Comparison of ENCODE assay signal across 8 cellular contexts in the genomic region with DNA sequence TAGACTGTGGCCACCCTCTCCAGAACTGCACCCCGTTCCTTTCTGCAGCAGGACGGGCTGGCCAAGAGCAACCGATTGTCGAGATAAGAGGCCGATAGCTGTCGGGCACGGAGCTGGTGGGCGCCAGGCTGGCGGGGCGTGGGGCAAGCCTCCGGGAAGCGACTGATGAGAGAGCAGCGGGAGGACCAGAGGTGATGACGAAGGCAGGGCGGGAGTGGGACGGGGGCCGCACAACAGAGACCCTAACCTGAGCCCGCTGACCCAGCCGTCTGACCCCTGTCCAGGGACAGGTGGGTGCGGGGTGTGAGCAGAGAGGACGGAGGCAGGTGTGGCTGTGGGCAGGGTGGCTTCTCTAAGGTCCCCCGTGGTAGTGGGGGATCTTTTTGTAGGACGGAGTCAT. TPM values are rescaled to one million over a fixed set of nuclear protein-coding genes. Genes with fewer than 3 reads are reported as not detected.
DNase-seq lines count a peak whose midpoint lies in the region; ATAC-seq and TF ChIP-seq lines count a peak whose summit lies in the region.
"Had no signal": no experiment of that assay in that cellular context is flagged by ENCODE, and none has a peak within 500 bp of the region (broad histone marks: within the 10 kb centered on the region; RNA-seq: fewer than 3 reads in every experiment).

No MANE protein-coding gene starts in this region.

- intact Hi-C loops in PC-3 (cut with micrococcal nuclease) (loop anchor here (10.0 kb wide), 1 partner anchor 78 kb away; a partner anchor contains a TSS), prostate gland (cut with DNase I) (loop anchor here (10.0 kb wide), 1 partner anchor 68 kb away; no protein-coding TSS in a partner anchor)

- H3K9me2 ChIP-seq in PC-3 (replicated peaks; ENCODE audit: low read length) = no peaks in the 10 kb centered on the region

- H3F3A ChIP-seq in PC-3 (ENCODE audit: low read length, unreplicated experiment) = no peaks in the 10 kb centered on the region

- CTCF ChIA-PET in PC-3 (lab: Charles Lee) = no interaction called here

- H4K20me1 ChIP-seq in PC-3 (ENCODE audit: low read length) = no peaks in the 10 kb centered on the region

- no peak for TF ChIP-seq POLR2A in prostate gland (IDR thresholded peaks at IDR 0.05)

- no peaks in the 10 kb centered on the region for H3K79me2 ChIP-seq in PC-3 (ENCODE audit: low read length)

- no peaks in the 10 kb centered on the region for H3K9me3 ChIP-seq in ES-I3 (ENCODE audit: control insufficient read depth, insufficient read depth, low read length)
- H3K9me3 ChIP-seq in PC-3 (ENCODE audit: low read length) = no peaks in the 10 kb centered on the region
- no peaks in the 10 kb centered on the region for H3K9me3 ChIP-seq in effector memory CD4-positive, alpha-beta T cell (ENCODE audit: control insufficient read depth, low read length)
- no peaks in the 10 kb centered on the region for H3K9me3 ChIP-seq in prostate gland

- TSS peak; percentile 37 for BruUV-seq in PC-3 (replicated peaks; lab: Mats Ljungman, UMichigan)

- 0 out of 2 replicates have a peak overlapping the region, but pooled peaks have one; percentile 57 for H3K9ac ChIP-seq in ES-I3 (ENCODE audit: low read depth, low read length)
- H3K9ac ChIP-seq in PC-3 (ENCODE audit: low read length) = no peak overlapping the region

- TF ChIP-seq CTCF in PC-3 (conservative IDR thresholded peaks at IDR 0.05; ENCODE audit: low read depth, low read length) (no peak), retinal pigment epithelial cell (conservative IDR thresholded peaks at IDR 0.05; ENCODE audit: low read depth, low read length) (no peak), prostate gland (IDR thresholded peaks at IDR 0.05) (no peak)

- DNase-seq in PC-3 (no peak), retinal pigment epithelial cell (ENCODE audit: low read depth) (no peak), NCI-H146 (lab: John Stamatoyannopoulos, UW) (no peak), prostate gland (ENCODE audit: low spot score) (no peak)
- DNase-seq in effector memory CD4-positive, alpha-beta T cell = no peak
- DNase-seq: MM.1S had no signal

- peak overlapping the region; percentile 84 for H2AFZ ChIP-seq in PC-3 (ENCODE audit: low read length)

- peak overlapping the region; percentile 89 for H3K4me2 ChIP-seq in PC-3 (ENCODE audit: low read length)

- H3K27ac ChIP-seq in PC-3 (ENCODE audit: low read length) = no peak overlapping the region
- H3K27ac ChIP-seq in effector memory CD4-positive, alpha-beta T cell (ENCODE audit: insufficient read depth, low read length, poor library complexity, severe bottlenecking) = peak overlapping the region; percentile 84
- peak overlapping the region in 1 of 2 donors; percentile 31 for H3K27ac ChIP-seq in prostate gland

- H3K4me1 ChIP-seq in ES-I3 (ENCODE audit: insufficient read depth, low read length) (no peaks in the 10 kb centered on the region; the same call in 1 of the 2 replicates), PC-3 (ENCODE audit: insufficient read depth, low read length) (no peaks in the 10 kb centered on the region; the same call in 1 of the 2 replicates), prostate gland (replicated peaks) (no peaks in the 10 kb centered on the region)
- H3K4me1 ChIP-seq in effector memory CD4-positive, alpha-beta T cell (ENCODE audit: control insufficient read depth, insufficient read depth, low read length, poor library complexity, severe bottlenecking) = no peaks in the 10 kb centered on the region

- H3K36me3 ChIP-seq in ES-I3 (ENCODE audit: insufficient read depth, low read length) (no peaks in the 10 kb centered on the region), PC-3 (ENCODE audit: low read depth, low read length) (no peaks in the 10 kb centered on the region), prostate gland (no peaks in the 10 kb centered on the region)
- no peaks in the 10 kb centered on the region for H3K36me3 ChIP-seq in effector memory CD4-positive, alpha-beta T cell (ENCODE audit: control insufficient read depth, insufficient read depth, low read length)

- H3K4me3 ChIP-seq in PC-3 (ENCODE audit: low read length) (no peak overlapping the region), retinal pigment epithelial cell (ENCODE audit: low read length) (peak overlapping the region; percentile 46), prostate gland (no peak overlapping the region)
- peak overlapping the region; percentile 56 for H3K4me3 ChIP-seq in effector memory CD4-positive, alpha-beta T cell (ENCODE audit: insufficient read depth, low read depth, low read length, poor library complexity, severe bottlenecking)

- no peak for ATAC-seq in PC-3
- no peak for ATAC-seq in HG02759 (IDR thresholded peaks at IDR 0.05; ENCODE audit: unreplicated experiment)

- POLR2A ChIA-PET in PC-3 (lab: Charles Lee; ENCODE audit: unreplicated experiment) = interaction anchor here (0.5 to 0.6 kb wide), 2 partner anchors 164 to 994 kb away, joined by 3 to 6 read pairs; a partner anchor contains a TSS

- 47% methylated on average over 23 of the region's 23 CpGs for WGBS in prostate gland

- no peaks in the 10 kb centered on the region for H3K27me3 ChIP-seq in PC-3 (ENCODE audit: low read length)
- H3K27me3 ChIP-seq in effector memory CD4-positive, alpha-beta T cell (replicated peaks; ENCODE audit: control insufficient read depth, insufficient read depth, low read length, poor library complexity, severe bottlenecking) = no peaks in the 10 kb centered on the region
- no peaks in the 10 kb centered on the region for H3K27me3 ChIP-seq in prostate gland (replicated peaks; ENCODE audit: insufficient read depth)

RNA-seq across cellular contexts. Expression of a gene that starts 7.3 kb away (rescaled TPM):
- 1.2 and 2.8 TPM in 2 replicates for total RNA-seq in PC-3 (2014; rRNA removed)
- total RNA-seq in prostate gland = 10 to 100 TPM in 1 of 2 donors, under 1 TPM in 1; 0.96 to 29.7 TPM

Comparison
In these comparisons a context has a peak if more than half of its experiments do, and no peak if none do; other contexts are left out.
1. H3K4me3 ChIP-seq: peak in effector memory CD4-positive, alpha-beta T cell (single experiment) and retinal pigment epithelial cell (single experiment); none in PC-3 (single experiment) and prostate gland (0 of 2).